In genomic region chr6:43308101-43308989, GRCh38 we compare ENCODE assay signal across 8 cellular contexts. TPM values are rescaled to one million over a fixed set of nuclear protein-coding genes. Genes with fewer than 3 reads are reported as not detected.
A peak's percentile ranks its signal among the peaks of the same experiment; 100 is the strongest.
DNase-seq lines count a peak whose midpoint lies in the region; TF ChIP-seq lines count a peak whose summit lies in the region.

Gene CRIP3 (minus strand): TSS chr6:43308826. CDS start chr6:43308792, 34 bp downstream.

- no peaks in the 10 kb centered on the region for H3K27me3 ChIP-seq in MM.1S (replicated peaks; ENCODE audit: insufficient read depth, low read length)
- H3K27me3 ChIP-seq in muscle layer of duodenum (ENCODE audit: low read depth, low read length): peaks cover 5% of the 10 kb centered on the region
- peaks cover 13 to 18% of the 10 kb centered on the region in 2 donors for H3K27me3 ChIP-seq in stomach smooth muscle (ENCODE audit: control insufficient read depth in 1 of 2, insufficient read depth in 2 of 2, low read length in 2 of 2)

- no peaks in the 10 kb centered on the region for H3K27me3 Mint-ChIP-seq in endothelial cell (ENCODE audit: unreplicated experiment)

- H3K9me2 ChIP-seq in MM.1S (replicated peaks; ENCODE audit: insufficient read depth, low read length): no peaks in the 10 kb centered on the region

- H3K79me2 ChIP-seq in MM.1S (ENCODE audit: low read length): no peaks in the 10 kb centered on the region

- peak within 1 kb of the TSS; percentile 59 for H2AFZ ChIP-seq in MM.1S (ENCODE audit: low read length)

- peak within 1 kb of the TSS; percentile 85 for H3K4me3 Mint-ChIP-seq in endothelial cell (ENCODE audit: unreplicated experiment)

- H3K4me1 Mint-ChIP-seq in endothelial cell (ENCODE audit: unreplicated experiment): no peaks in the 10 kb centered on the region

- TF ChIP-seq POLR2A in GM18526 (IDR thresholded peaks at IDR 0.05; ENCODE audit: extremely low read depth, insufficient read length): peak; percentile 40

- no peaks in the 10 kb centered on the region for H4K20me1 ChIP-seq in MM.1S (ENCODE audit: insufficient read depth, low read length)

- peak within 1 kb of the TSS; percentile 68 for H3K4me2 ChIP-seq in MM.1S (ENCODE audit: low read depth, low read length)

- DNase-seq in MM.1S: peak; percentile 39
- peak; percentile 6 to 25 for DNase-seq in activated CD4-positive, alpha-beta T cell treated with anti-CD3 and anti-CD28 coated beads, Interleukin-2, amount 50 U/mL, for 24 hours (ENCODE audit: low read depth in 1 of 2, low spot score in 1 of 2)
- no peak for DNase-seq in endothelial cell (ENCODE audit: low spot score)
- no peak for DNase-seq in HT-29 (ENCODE audit: low spot score)

- no peaks in the 10 kb centered on the region for H3K4me1 ChIP-seq in MM.1S (ENCODE audit: low read length)
- peaks cover 0 to 10% of the 10 kb centered on the region in 2 donors for H3K4me1 ChIP-seq in muscle layer of duodenum (ENCODE audit: control insufficient read depth in 1 of 2, insufficient read depth in 2 of 2, low read length in 2 of 2)
- H3K4me1 ChIP-seq in stomach smooth muscle (ENCODE audit: control insufficient read depth, insufficient read depth, low read length): peaks cover 8% of the 10 kb centered on the region

- no peaks in the 10 kb centered on the region for H3K9me3 ChIP-seq in MM.1S (replicated peaks; ENCODE audit: insufficient read depth, low read length)
- H3K9me3 ChIP-seq in muscle layer of duodenum (ENCODE audit: control insufficient read depth in 1 of 2, low read length in 2 of 2): no peaks in the 10 kb centered on the region
- no peaks in the 10 kb centered on the region for H3K9me3 ChIP-seq in stomach smooth muscle (ENCODE audit: control insufficient read depth in 2 of 2, low read length in 2 of 2)

- no peaks in the 10 kb centered on the region for H3F3A ChIP-seq in MM.1S (ENCODE audit: insufficient read depth, low read length)

- H3K9ac ChIP-seq in MM.1S (ENCODE audit: low read length) (no peak within 1 kb of the TSS), stomach smooth muscle (ENCODE audit: low read length in 2 of 2) (no peak within 1 kb of the TSS)

- H3K36me3 ChIP-seq in MM.1S (replicated peaks; ENCODE audit: insufficient read depth, low read length): no peaks in the 10 kb centered on the region
- no peaks in the 10 kb centered on the region for H3K36me3 ChIP-seq in muscle layer of duodenum (ENCODE audit: control insufficient read depth in 1 of 2, insufficient read depth in 2 of 2, low read length in 2 of 2)
- no peaks in the 10 kb centered on the region for H3K36me3 ChIP-seq in stomach smooth muscle (ENCODE audit: control insufficient read depth in 2 of 2, insufficient read depth in 2 of 2, low read length in 2 of 2)

- no peak within 1 kb of the TSS for H3K27ac ChIP-seq in 22Rv1
- H3K27ac ChIP-seq in MM.1S (ENCODE audit: low read length): no peak within 1 kb of the TSS
- no peak within 1 kb of the TSS for H3K27ac ChIP-seq in muscle layer of duodenum (ENCODE audit: low read length)
- no peak within 1 kb of the TSS for H3K27ac ChIP-seq in stomach smooth muscle (ENCODE audit: low read length)

- H3K27ac Mint-ChIP-seq in endothelial cell (ENCODE audit: unreplicated experiment): no peak within 1 kb of the TSS

- peak within 1 kb of the TSS; percentile 49 for H3K4me3 ChIP-seq in MM.1S (ENCODE audit: low read length)
- H3K4me3 ChIP-seq in muscle layer of duodenum (ENCODE audit: low read depth in 1 of 2, low read length in 2 of 2): peak within 1 kb of the TSS; percentile 45 to 56
- H3K4me3 ChIP-seq in stomach smooth muscle (ENCODE audit: low read length in 2 of 2): peak within 1 kb of the TSS; percentile 32 to 68

- H3K9me3 Mint-ChIP-seq in endothelial cell (ENCODE audit: unreplicated experiment): no peaks in the 10 kb centered on the region

- TF ChIP-seq CTCF in 22Rv1 (IDR thresholded peaks at IDR 0.05) (peak; percentile 27; the same call in 1 of the 2 replicates), MM.1S (IDR thresholded peaks at IDR 0.05; ENCODE audit: low read length) (peak; percentile 51), endothelial cell (IDR thresholded peaks at IDR 0.05; ENCODE audit: unreplicated experiment) (no peak)

- H3K36me3 Mint-ChIP-seq in endothelial cell (ENCODE audit: low read depth, unreplicated experiment): no peaks in the 10 kb centered on the region

RNA-seq across cellular contexts. Expression of gene CRIP3, which starts in this region (rescaled TPM):
- 1.1 TPM for total RNA-seq in endothelial cell (ENCODE audit: unreplicated experiment)
- total RNA-seq in HT-29 (2014; rRNA removed; shearing (Covaris generic)): not detected in 2 replicates

Comparison
In these comparisons a context has a peak if more than half of its experiments do, and no peak if none do; other contexts are left out.
1. DNase-seq: peak in MM.1S (single experiment) and activated CD4-positive, alpha-beta T cell treated with anti-CD3 and anti-CD28 coated beads, Interleukin-2, amount 50 U/mL, for 24 hours (2 of 2); none in endothelial cell (single experiment) and HT-29 (single experiment).
2. Peak in every context shown above with its lines, with median percentiles within 50 percentile points of each other: H3K4me3 ChIP-seq.